21 cellular contexts compared by ENCODE assay signal in the genomic region with DNA sequence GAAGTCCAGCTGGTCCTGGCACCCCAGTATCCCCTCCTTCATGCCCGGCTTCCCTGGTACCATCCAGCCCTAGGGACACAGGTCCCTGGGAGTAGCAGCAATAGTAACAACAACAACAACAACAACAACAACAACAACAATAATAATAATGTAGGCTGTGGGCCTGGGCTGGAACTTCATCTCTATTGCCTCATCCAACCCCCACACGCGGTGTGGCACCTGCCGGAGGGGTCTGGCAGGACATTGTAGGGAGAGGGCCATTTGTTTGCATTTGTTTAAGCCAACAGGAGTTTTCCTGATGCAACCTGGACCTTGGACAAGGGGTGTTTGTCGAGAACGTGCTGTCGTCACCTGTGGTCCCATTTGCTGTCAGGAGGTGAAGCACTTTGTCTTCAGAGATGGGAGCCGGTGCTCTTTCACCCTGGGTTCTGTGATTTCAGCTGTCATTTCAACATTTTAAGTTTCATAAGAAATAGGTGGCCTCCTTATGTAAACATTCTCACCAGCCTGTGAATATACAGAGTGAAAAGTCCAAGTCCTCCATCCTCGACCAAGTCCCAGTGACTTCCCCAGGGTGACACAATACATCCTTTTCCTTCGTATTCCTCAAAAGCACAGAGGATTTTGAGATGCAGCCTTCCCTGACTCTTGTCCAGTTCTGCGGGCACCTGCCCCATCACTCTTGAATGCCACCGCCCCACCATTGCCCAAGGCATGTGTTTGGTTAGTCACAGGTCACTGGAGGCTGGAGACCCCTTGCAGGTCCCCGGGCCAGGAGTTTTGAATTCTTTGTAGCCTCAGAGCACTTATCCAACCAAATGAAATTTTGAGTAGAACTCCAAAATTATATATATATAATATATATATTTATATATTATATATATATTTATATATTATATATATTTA. TPM values are rescaled to one million over a fixed set of nuclear protein-coding genes. Genes with fewer than 3 reads are reported as not detected.
A peak's percentile ranks its signal among the peaks of the same experiment; 100 is the strongest.
DNase-seq lines count a peak whose midpoint lies in the region; ATAC-seq, FAIRE-seq and TF ChIP-seq lines count a peak whose summit lies in the region.
"Had no signal": no experiment of that assay in that cellular context is flagged by ENCODE, and none has a peak within 500 bp of the region (broad histone marks: within the 10 kb centered on the region; RNA-seq: fewer than 3 reads in every experiment).

No MANE protein-coding gene starts in this region.

- no peaks in the 10 kb centered on the region for H3K9me3 Mint-ChIP-seq in activated CD8-positive, alpha-beta memory T cell treated with anti-CD3 and anti-CD28 coated beads, Interleukin-2, amount 10 ng/mL, durations not matched to agents 7 days and 5 days (ENCODE audit: low read depth)
- H3K9me3 Mint-ChIP-seq: activated B cell treated with CpG ODN at 0.5 μM for 24 hours; activated T-cell treated with anti-CD3 and anti-CD28 coated beads, Interleukin-2, amount 50 U/mL, for 24 hours; nephron; stimulated activated effector memory CD8-positive, alpha-beta T cell treated with anti-CD3 and anti-CD28 coated beads, Interleukin-12 subunit alpha, Interleukin-12 subunit beta, amount 100 ng/mL, for 72 hours had no signal

- H3K4me3 ChIP-seq in hepatocyte (no peak overlapping the region), small intestine (ENCODE audit: low read depth in 1 of 2, low read length in 2 of 2) (no peak overlapping the region)
- H3K4me3 ChIP-seq: MG63, sigmoid colon had no signal

- no peaks in the 10 kb centered on the region for H3K9me2 ChIP-seq in hepatocyte (replicated peaks; ENCODE audit: insufficient read depth)

- DNase-seq in activated CD8-positive, alpha-beta memory T cell treated with anti-CD3 and anti-CD28 coated beads, Interleukin-2, amount 10 ng/mL, durations not matched to agents 7 days and 5 days: no peak
- no peak for DNase-seq in activated CD8-positive, alpha-beta memory T cell treated with anti-CD3 and anti-CD28 coated beads, Interleukin-2, amount 50 U/mL, for 4 hours
- DNase-seq in NCI-H526 (lab: John Stamatoyannopoulos, UW) (peak; percentile 46 to 68), hepatocyte (ENCODE audit: low spot score) (peak; percentile 86), small intestine (peak; percentile 81), hypothalamus (lab: John Stamatoyannopoulos, UW) (no peak), omental fat pad (ENCODE audit: low spot score) (no peak)
- no peak for DNase-seq in stimulated activated CD4-positive, alpha-beta T cell treated with anti-CD3 and anti-CD28 coated beads, Interleukin-4, amount 100 ng/mL, for 1 hour
- DNase-seq: activated B cell treated with CpG ODN at 0.5 μM for 24 hours; activated T-cell treated with anti-CD3 and anti-CD28 coated beads, Interleukin-2, amount 50 U/mL, for 24 hours; anterior cingulate cortex; COR-L47; cortex of kidney; GF-D8; left ventricle myocardium superior; MG63; sigmoid colon had no signal

- H3K79me2 ChIP-seq in hepatocyte: peaks cover 21% of the 10 kb centered on the region

- H4K20me1 ChIP-seq in hepatocyte (ENCODE audit: insufficient read depth, poor library complexity, severe bottlenecking): no peaks in the 10 kb centered on the region

- H3K36me3 ChIP-seq in hepatocyte (replicated peaks; ENCODE audit: insufficient read depth, low read depth): no peaks in the 10 kb centered on the region
- no peaks in the 10 kb centered on the region for H3K36me3 ChIP-seq in small intestine (ENCODE audit: control insufficient read depth in 2 of 2, insufficient read depth in 2 of 2, low read length in 2 of 2)
- H3K36me3 ChIP-seq: MG63, sigmoid colon had no signal

- H3K27ac Mint-ChIP-seq in activated CD8-positive, alpha-beta memory T cell treated with anti-CD3 and anti-CD28 coated beads, Interleukin-2, amount 10 ng/mL, durations not matched to agents 7 days and 5 days: no peak overlapping the region
- H3K27ac Mint-ChIP-seq: activated B cell treated with CpG ODN at 0.5 μM for 24 hours; activated T-cell treated with anti-CD3 and anti-CD28 coated beads, Interleukin-2, amount 50 U/mL, for 24 hours; nephron; stimulated activated effector memory CD8-positive, alpha-beta T cell treated with anti-CD3 and anti-CD28 coated beads, Interleukin-12 subunit alpha, Interleukin-12 subunit beta, amount 100 ng/mL, for 72 hours had no signal

- TF ChIP-seq CTCF in hepatocyte (IDR thresholded peaks at IDR 0.05; ENCODE audit: poor library complexity) (no peak), omental fat pad (IDR thresholded peaks at IDR 0.05) (no peak)

- H3K4me1 ChIP-seq in hepatocyte (ENCODE audit: insufficient read depth): peaks cover 20% of the 10 kb centered on the region
- no peaks in the 10 kb centered on the region for H3K4me1 ChIP-seq in small intestine (ENCODE audit: control insufficient read depth in 2 of 2, insufficient read depth in 1 of 2, low read depth in 1 of 2, low read length in 1 of 2)

- CTCF ChIA-PET in activated CD8-positive, alpha-beta memory T cell treated with anti-CD3 and anti-CD28 coated beads, Interleukin-2, amount 10 ng/mL, durations not matched to agents 7 days and 5 days (lab: Charles Lee): no interaction called here

- H3K4me2 ChIP-seq in hepatocyte: peak overlapping the region; percentile 64

- no peaks in the 10 kb centered on the region for H3K27me3 Mint-ChIP-seq in activated CD8-positive, alpha-beta memory T cell treated with anti-CD3 and anti-CD28 coated beads, Interleukin-2, amount 10 ng/mL, durations not matched to agents 7 days and 5 days
- H3K27me3 Mint-ChIP-seq: activated B cell treated with CpG ODN at 0.5 μM for 24 hours; activated T-cell treated with anti-CD3 and anti-CD28 coated beads, Interleukin-2, amount 50 U/mL, for 24 hours had no signal

- H3K36me3 Mint-ChIP-seq in activated CD8-positive, alpha-beta memory T cell treated with anti-CD3 and anti-CD28 coated beads, Interleukin-2, amount 10 ng/mL, durations not matched to agents 7 days and 5 days: no peaks in the 10 kb centered on the region
- H3K36me3 Mint-ChIP-seq: stimulated activated effector memory CD8-positive, alpha-beta T cell treated with anti-CD3 and anti-CD28 coated beads, Interleukin-12 subunit alpha, Interleukin-12 subunit beta, amount 100 ng/mL, for 72 hours had no signal

- no peaks in the 10 kb centered on the region for H3K27me3 ChIP-seq in hepatocyte
- H3K27me3 ChIP-seq in small intestine (ENCODE audit: control insufficient read depth in 2 of 2, insufficient read depth in 2 of 2, low read length in 2 of 2): no peaks in the 10 kb centered on the region
- H3K27me3 ChIP-seq: MG63, sigmoid colon had no signal

- peak; percentile 34 for ATAC-seq in activated CD8-positive, alpha-beta memory T cell treated with anti-CD3 and anti-CD28 coated beads, Interleukin-2, amount 10 ng/mL, durations not matched to agents 7 days and 5 days
- ATAC-seq in omental fat pad (ENCODE audit: low FRiP score): no peak
- ATAC-seq: left ventricle myocardium superior had no signal

- H3K9me3 ChIP-seq in hepatocyte (ENCODE audit: low read depth) (no peaks in the 10 kb centered on the region), small intestine (ENCODE audit: control insufficient read depth, low read depth) (no peaks in the 10 kb centered on the region)
- H3K9me3 ChIP-seq: MG63, sigmoid colon had no signal

- H3K27ac ChIP-seq in hepatocyte (peak overlapping the region; percentile 91), small intestine (ENCODE audit: low read depth in 1 of 2, low read length in 1 of 2) (no peak overlapping the region)
- H3K27ac ChIP-seq: sigmoid colon had no signal

- no peak overlapping the region for H2AFZ ChIP-seq in hepatocyte

- WGBS in hepatocyte (ENCODE audit: low lambda C conversion rate, missing lambda C conversion rate): 69% methylated on average over 13 of the region's 13 CpGs
- 37 to 70% (median 52%) methylated on average over 13 of the region's 13 CpGs for WGBS in small intestine, 3 donors

- no peak overlapping the region for H3K4me3 Mint-ChIP-seq in activated CD8-positive, alpha-beta memory T cell treated with anti-CD3 and anti-CD28 coated beads, Interleukin-2, amount 10 ng/mL, durations not matched to agents 7 days and 5 days
- H3K4me3 Mint-ChIP-seq: activated B cell treated with CpG ODN at 0.5 μM for 24 hours; activated T-cell treated with anti-CD3 and anti-CD28 coated beads, Interleukin-2, amount 50 U/mL, for 24 hours; nephron; stimulated activated effector memory CD8-positive, alpha-beta T cell treated with anti-CD3 and anti-CD28 coated beads, Interleukin-12 subunit alpha, Interleukin-12 subunit beta, amount 100 ng/mL, for 72 hours had no signal

- no peak for FAIRE-seq in small intestine (lab: Jason Lieb, UNC)

- peaks cover 2% of the 10 kb centered on the region for H3K4me1 Mint-ChIP-seq in activated CD8-positive, alpha-beta memory T cell treated with anti-CD3 and anti-CD28 coated beads, Interleukin-2, amount 10 ng/mL, durations not matched to agents 7 days and 5 days
- H3K4me1 Mint-ChIP-seq: nephron; stimulated activated effector memory CD8-positive, alpha-beta T cell treated with anti-CD3 and anti-CD28 coated beads, Interleukin-12 subunit alpha, Interleukin-12 subunit beta, amount 100 ng/mL, for 72 hours had no signal

RNA-seq across cellular contexts. Expression of gene LHPP, which starts 9.2 kb away (rescaled TPM):
- 10 to 100 TPM; 10.6 to 16.7 TPM for total RNA-seq in activated CD8-positive, alpha-beta memory T cell treated with anti-CD3 and anti-CD28 coated beads, Interleukin-2, amount 10 ng/mL, durations not matched to agents 7 days and 5 days
- total RNA-seq in hepatocyte (29.4 and 34.9 TPM in 2 replicates), omental fat pad (10 to 100 TPM; 10.1 to 16.2 (median 13.7) TPM)
- polyA plus RNA-seq in hepatocyte (23.6 and 30.3 TPM in 2 replicates), small intestine (10 to 100 TPM; 17.2 to 36.5 (median 33.5) TPM)

RNA-seq across cellular contexts. Expression of gene NKX1-2, which starts 21.0 kb away (rescaled TPM):
- not detected for total RNA-seq in activated CD8-positive, alpha-beta memory T cell treated with anti-CD3 and anti-CD28 coated beads, Interleukin-2, amount 10 ng/mL, durations not matched to agents 7 days and 5 days
- total RNA-seq in hepatocyte: 2.0 and 5.2 TPM in 2 replicates
- 0.22 and 0.64 TPM in 2 replicates for polyA plus RNA-seq in hepatocyte
- under 1 TPM in 1 of 3 donors, not detected in 2; 0.06 TPM for polyA plus RNA-seq in small intestine
- not detected for total RNA-seq in omental fat pad
- total RNA-seq: activated B cell treated with CpG ODN at 0.5 μM for 24 hours; left ventricle myocardium superior; sigmoid colon; T-helper 1 cell treated with Interleukin-12 subunit alpha and Interleukin-12 subunit beta and Interleukin-4 antibody, amounts not matched to agents 30 ng/mL and 1 ng/mL, for 36 hours; urinary bladder had no signal
- polyA plus RNA-seq: sigmoid colon, urinary bladder had no signal

RNA-seq across cellular contexts. Expression of gene OAT, which starts 52.1 kb away (rescaled TPM):
- total RNA-seq in activated CD8-positive, alpha-beta memory T cell treated with anti-CD3 and anti-CD28 coated beads, Interleukin-2, amount 10 ng/mL, durations not matched to agents 7 days and 5 days: 10 to 100 TPM; 18.7 to 32.3 TPM
- 694 and 743 TPM in 2 replicates for total RNA-seq in hepatocyte
- polyA plus RNA-seq in hepatocyte: 450 and 568 TPM in 2 replicates
- polyA plus RNA-seq in small intestine: 1,000 to 10,000 TPM in 1 of 3 donors, 100 to 1,000 TPM in 2; 247 to 1,393 (median 653) TPM
- total RNA-seq in omental fat pad: 100 to 1,000 TPM in 1 of 4 donors, 10 to 100 TPM in 3; 62.4 to 120 (median 85.3) TPM

Comparison
In these comparisons a context has a peak if more than half of its experiments do, and no peak if none do; other contexts are left out.
1. DNase-seq: peak in NCI-H526 (2 of 2), hepatocyte (single experiment) and small intestine (single experiment); none in activated CD8-positive, alpha-beta memory T cell treated with anti-CD3 and anti-CD28 coated beads, Interleukin-2, amount 10 ng/mL, durations not matched to agents 7 days and 5 days (single experiment), activated CD8-positive, alpha-beta memory T cell treated with anti-CD3 and anti-CD28 coated beads, Interleukin-2, amount 50 U/mL, for 4 hours (single experiment), hypothalamus (0 of 51), omental fat pad (single experiment) and stimulated activated CD4-positive, alpha-beta T cell treated with anti-CD3 and anti-CD28 coated beads, Interleukin-4, amount 100 ng/mL, for 1 hour (single experiment).